13 cellular contexts compared by ENCODE assay signal in genomic region chr21:32364387-32364786, GRCh38. TPM values are rescaled to one million over a fixed set of nuclear protein-coding genes. Genes with fewer than 3 reads are reported as not detected.
A peak's percentile ranks its signal among the peaks of the same experiment; 100 is the strongest.
DNase-seq lines count a peak whose midpoint lies in the region; ATAC-seq and TF ChIP-seq lines count a peak whose summit lies in the region.
"Had no signal": no experiment of that assay in that cellular context is flagged by ENCODE, and none has a peak within 500 bp of the region (broad histone marks: within the 10 kb centered on the region; RNA-seq: fewer than 3 reads in every experiment).

No MANE protein-coding gene starts in this region.

- no peak overlapping the region for H3K4ac ChIP-seq in mesendoderm (ENCODE audit: low read depth, low read length)

- TF ChIP-seq CTCF in foreskin keratinocyte (conservative IDR thresholded peaks at IDR 0.05) (no peak), osteocyte (IDR thresholded peaks at IDR 0.05) (no peak), GM13977 (IDR thresholded peaks at IDR 0.05; ENCODE audit: extremely low read depth, insufficient read depth, missing control alignments) (no peak)

- peaks cover 2% of the 10 kb centered on the region for H3K79me1 ChIP-seq in mesendoderm (ENCODE audit: low read length)

- ATAC-seq in Right ventricle myocardium inferior (peak; percentile 42), foreskin keratinocyte (peak; percentile 20), GM18867 (IDR thresholded peaks at IDR 0.05; ENCODE audit: unreplicated experiment) (no peak)

- no peak overlapping the region for H2BK120ac ChIP-seq in mesendoderm (ENCODE audit: low read depth, low read length)

- H4K8ac ChIP-seq in mesendoderm (ENCODE audit: low read depth, low read length): no peak overlapping the region

- no peaks in the 10 kb centered on the region for H3K27me3 Mint-ChIP-seq in osteocyte (ENCODE audit: unreplicated experiment)
- no peaks in the 10 kb centered on the region for H3K27me3 Mint-ChIP-seq in activated CD4-positive, alpha-beta T cell treated with anti-CD3 and anti-CD28 coated beads, Interleukin-2, amount 10 ng/mL, durations not matched to agents 24 days and 14 days

- intact Hi-C loops in Right ventricle myocardium inferior (cut with DNase I) (no loop called here), cardiac septum (cut with DNase I) (no loop called here)
- intact Hi-C loops in activated CD4-positive, alpha-beta T cell treated with anti-CD3 and anti-CD28 coated beads, Interleukin-2, amount 10 ng/mL, durations not matched to agents 24 days and 14 days (cut with micrococcal nuclease): no loop called here

- in situ Hi-C loops in GM13977 (cut with MboI; ENCODE audit: low pct_unique_long_range_greater_than_20kb, low sequenced_read_pairs, unreplicated experiment): no loop called here

- no peak overlapping the region for H2BK15ac ChIP-seq in mesendoderm (replicated peaks; ENCODE audit: low read depth)

- no peak overlapping the region for H3K9ac ChIP-seq in mesendoderm (ENCODE audit: low read length)

- H3K27ac ChIP-seq in foreskin keratinocyte (no peak overlapping the region), mesendoderm (ENCODE audit: low read depth, low read length) (no peak overlapping the region)

- no peaks in the 10 kb centered on the region for H3K9me3 Mint-ChIP-seq in osteocyte (ENCODE audit: unreplicated experiment)
- no peaks in the 10 kb centered on the region for H3K9me3 Mint-ChIP-seq in activated CD4-positive, alpha-beta T cell treated with anti-CD3 and anti-CD28 coated beads, Interleukin-2, amount 10 ng/mL, durations not matched to agents 24 days and 14 days

- no peak for DNase-seq in Right ventricle myocardium inferior (ENCODE audit: missing footprints)
- DNase-seq in cardiac septum (ENCODE audit: low spot score): no peak
- DNase-seq in foreskin keratinocyte: no peak
- no peak for DNase-seq in osteocyte (ENCODE audit: extremely low spot score, unreplicated experiment)
- no peak for DNase-seq in mesendoderm
- no peak for DNase-seq in GM13977 (ENCODE audit: low spot score)
- no peak for DNase-seq in activated CD4-positive, alpha-beta T cell treated with anti-CD3 and anti-CD28 coated beads, Interleukin-2, amount 10 ng/mL, durations not matched to agents 24 days and 14 days
- DNase-seq: activated CD4-positive, alpha-beta T cell treated with anti-CD3 and anti-CD28 coated beads, Interleukin-2, amount 50 U/mL, for 4 hours; GF-D8; NCI-H1417 treated with DMSO at 0.1 percent for 48 hours; stimulated activated CD4-positive, alpha-beta T cell treated with anti-CD3 and anti-CD28 coated beads, Interleukin-2, amount 100 ng/mL, for 48 hours had no signal

- no peak overlapping the region for H3K23ac ChIP-seq in mesendoderm (ENCODE audit: low read length)

- H3K27me3 ChIP-seq in foreskin keratinocyte (no peaks in the 10 kb centered on the region), mesendoderm (ENCODE audit: insufficient read depth, low read length, poor library complexity) (no peaks in the 10 kb centered on the region)

- no peak overlapping the region for H2AK5ac ChIP-seq in mesendoderm (ENCODE audit: low read length)

- peaks cover 7% of the 10 kb centered on the region for H3K4me1 ChIP-seq in foreskin keratinocyte
- no peaks in the 10 kb centered on the region for H3K4me1 ChIP-seq in mesendoderm (ENCODE audit: control insufficient read depth, low read depth, low read length)

- H3K18ac ChIP-seq in mesendoderm (ENCODE audit: low read length): no peak overlapping the region

- peaks cover 32% of the 10 kb centered on the region for H3K36me3 ChIP-seq in mesendoderm (ENCODE audit: control insufficient read depth, insufficient read depth, low read length)

- H3K36me3 Mint-ChIP-seq in osteocyte (ENCODE audit: unreplicated experiment): peaks cover 35% of the 10 kb centered on the region
- H3K36me3 Mint-ChIP-seq in activated CD4-positive, alpha-beta T cell treated with anti-CD3 and anti-CD28 coated beads, Interleukin-2, amount 10 ng/mL, durations not matched to agents 24 days and 14 days (ENCODE audit: low read depth): peaks cover 74% of the 10 kb centered on the region

- no peak overlapping the region for H3K56ac ChIP-seq in mesendoderm (ENCODE audit: low read length)

- no peak overlapping the region for H4K5ac ChIP-seq in mesendoderm (ENCODE audit: low read length)

- H3K27ac Mint-ChIP-seq in osteocyte (ENCODE audit: unreplicated experiment): peak overlapping the region; percentile 87
- no peak overlapping the region for H3K27ac Mint-ChIP-seq in activated CD4-positive, alpha-beta T cell treated with anti-CD3 and anti-CD28 coated beads, Interleukin-2, amount 10 ng/mL, durations not matched to agents 24 days and 14 days

- no peak overlapping the region for H3K4me3 ChIP-seq in mesendoderm (ENCODE audit: low read length)

- H2BK5ac ChIP-seq in mesendoderm (ENCODE audit: low read length): no peak overlapping the region

- no peak overlapping the region for H3K4me2 ChIP-seq in mesendoderm (ENCODE audit: low read length)

- no peaks in the 10 kb centered on the region for H3K79me2 ChIP-seq in mesendoderm (ENCODE audit: control insufficient read depth, insufficient read depth, low read length)

- H3K4me3 Mint-ChIP-seq in osteocyte (ENCODE audit: unreplicated experiment): peak overlapping the region; percentile 11
- H3K4me3 Mint-ChIP-seq in activated CD4-positive, alpha-beta T cell treated with anti-CD3 and anti-CD28 coated beads, Interleukin-2, amount 10 ng/mL, durations not matched to agents 24 days and 14 days: no peak overlapping the region

- H3K4me1 Mint-ChIP-seq in osteocyte (ENCODE audit: unreplicated experiment): peaks cover 43% of the 10 kb centered on the region
- peaks cover 3% of the 10 kb centered on the region for H3K4me1 Mint-ChIP-seq in activated CD4-positive, alpha-beta T cell treated with anti-CD3 and anti-CD28 coated beads, Interleukin-2, amount 10 ng/mL, durations not matched to agents 24 days and 14 days

- WGBS in mesendoderm (ENCODE audit: extremely low coverage, insufficient coverage, low lambda C conversion rate): no CpG with 5 or more reads among the region's 7 CpGs

RNA-seq across cellular contexts. Expression of gene URB1, which starts 28.4 kb away (rescaled TPM):
- total RNA-seq in Right ventricle myocardium inferior: 11.6 TPM
- 10.5 TPM for total RNA-seq in cardiac septum
- total RNA-seq in foreskin keratinocyte: 27.0 and 27.1 TPM in 2 replicates
- 5.1 and 5.8 TPM in 2 replicates for polyA plus RNA-seq in foreskin keratinocyte
- 15.4 and 17.3 TPM in 2 replicates for total RNA-seq in osteocyte
- 7.0 TPM for polyA plus RNA-seq in mesendoderm (2013, experiment 1 of 2)
- polyA plus RNA-seq in mesendoderm (2013, experiment 2 of 2): 6.7 TPM
- 39.2 and 41.7 TPM in 2 replicates for total RNA-seq in activated CD4-positive, alpha-beta T cell treated with anti-CD3 and anti-CD28 coated beads, Interleukin-2, amount 10 ng/mL, durations not matched to agents 24 days and 14 days

RNA-seq across cellular contexts. Expression of gene EVA1C, which starts 48.1 kb away (rescaled TPM):
- total RNA-seq in Right ventricle myocardium inferior (12.8 TPM), cardiac septum (15.4 TPM), foreskin keratinocyte (9.5 and 13.1 TPM in 2 replicates), osteocyte (3.0 and 3.2 TPM in 2 replicates)
- polyA plus RNA-seq in foreskin keratinocyte: 11.2 and 14.4 TPM in 2 replicates
- 0.60 TPM for polyA plus RNA-seq in mesendoderm (2013, experiment 1 of 2)
- polyA plus RNA-seq in mesendoderm (2013, experiment 2 of 2): 0.80 TPM
- total RNA-seq in activated CD4-positive, alpha-beta T cell treated with anti-CD3 and anti-CD28 coated beads, Interleukin-2, amount 10 ng/mL, durations not matched to agents 24 days and 14 days: 6.0 and 8.2 TPM in 2 replicates
- total RNA-seq: HT1080 had no signal
